1 cellular context compared by ENCODE assay signal in genomic region chr10:104231784-104232612, GRCh38.
TF ChIP-seq lines count a peak whose summit lies in the region.

Gene CFAP43 (minus strand): TSS chr10:104232364. CDS start chr10:104232246, 118 bp downstream.

TF ChIP-seq in HepG2, 621 proteins besides CTCF, POLR2A, EP300 and RAD21 (continued from another document and continues in another):
- TF ChIP-seq ZIK1 (CRISPR knock-in tag; IDR thresholded peaks at IDR 0.05; ENCODE audit: borderline replicate concordance, low read depth) (peak; percentile 83), ZNF101 (CRISPR knock-in tag; IDR thresholded peaks at IDR 0.05; ENCODE audit: borderline replicate concordance, low read depth) (no peak), RFXAP (CRISPR knock-in tag; IDR thresholded peaks at IDR 0.05; ENCODE audit: borderline replicate concordance) (peak; percentile 67; the same call in 1 of the 2 replicates), SMAD9 (CRISPR knock-in tag; IDR thresholded peaks at IDR 0.05) (no peak), ZNF510 (CRISPR knock-in tag; IDR thresholded peaks at IDR 0.05; ENCODE audit: low read depth) (no peak), ZNF143 (CRISPR knock-in tag; IDR thresholded peaks at IDR 0.05) (no peak), CBX5 (CRISPR knock-in tag; IDR thresholded peaks at IDR 0.05; ENCODE audit: borderline replicate concordance) (no peak; the same call in 1 of the 2 replicates), TCF7L2 (IDR thresholded peaks at IDR 0.05; ENCODE audit: low read depth, low read length) (no peak), WIZ (CRISPR knock-in tag; IDR thresholded peaks at IDR 0.05) (no peak), NFYC (CRISPR knock-in tag; IDR thresholded peaks at IDR 0.05) (peak; percentile 98), ZNF552 (CRISPR knock-in tag; IDR thresholded peaks at IDR 0.05; ENCODE audit: borderline replicate concordance) (no peak), CAMTA2 (CRISPR knock-in tag; IDR thresholded peaks at IDR 0.05; ENCODE audit: borderline replicate concordance) (no peak), TEAD2 (CRISPR knock-in tag; IDR thresholded peaks at IDR 0.05) (no peak), CREM (IDR thresholded peaks at IDR 0.05) (no peak), CREM (CRISPR knock-in tag; IDR thresholded peaks at IDR 0.05) (no peak), NFE2L1 (CRISPR knock-in tag; IDR thresholded peaks at IDR 0.05; ENCODE audit: borderline replicate concordance) (no peak), HDAC1 (CRISPR knock-in tag; IDR thresholded peaks at IDR 0.05) (peak; percentile 95), ZNF33A (CRISPR knock-in tag; IDR thresholded peaks at IDR 0.05; ENCODE audit: borderline replicate concordance) (no peak), TOPORS (CRISPR knock-in tag; IDR thresholded peaks at IDR 0.05) (peak; percentile 77; the same call in 1 of the 2 replicates), ZNF547 (CRISPR knock-in tag; IDR thresholded peaks at IDR 0.05) (peak; percentile 72), XRCC5 (optimal IDR thresholded peaks at IDR 0.05; ENCODE audit: low read length) (peak; percentile 48), KLF6 (CRISPR knock-in tag; IDR thresholded peaks at IDR 0.05) (0 out of 2 replicates have a peak, but pooled peaks have one; percentile 69), ZNF3 (CRISPR knock-in tag; IDR thresholded peaks at IDR 0.05) (no peak), ETV5 (CRISPR knock-in tag; IDR thresholded peaks at IDR 0.05; ENCODE audit: borderline replicate concordance) (peak; percentile 32; the same call in 1 of the 2 replicates), ZNF816 (CRISPR knock-in tag; IDR thresholded peaks at IDR 0.05; ENCODE audit: borderline replicate concordance) (no peak), BHLHE40 (IDR thresholded peaks at IDR 0.05; ENCODE audit: low read length) (no peak), ZFX (CRISPR knock-in tag; IDR thresholded peaks at IDR 0.05; ENCODE audit: low read depth) (peak; percentile 92), ZFP1 (CRISPR knock-in tag; IDR thresholded peaks at IDR 0.05) (no peak), ZNF672 (CRISPR knock-in tag; IDR thresholded peaks at IDR 0.05) (no peak), FOXC1 (CRISPR knock-in tag; IDR thresholded peaks at IDR 0.05; ENCODE audit: borderline replicate concordance) (0 out of 2 replicates have a peak, but pooled peaks have one; percentile 43), ZNF281 (CRISPR knock-in tag; IDR thresholded peaks at IDR 0.05; ENCODE audit: borderline replicate concordance) (no peak), RORA (CRISPR knock-in tag; IDR thresholded peaks at IDR 0.05) (no peak), DPF2 (CRISPR knock-in tag; IDR thresholded peaks at IDR 0.05; ENCODE audit: borderline replicate concordance, low read depth) (no peak), HNF4G (IDR thresholded peaks at IDR 0.05; ENCODE audit: borderline replicate concordance, low read depth, low read length) (no peak), HNF4G (CRISPR knock-in tag; IDR thresholded peaks at IDR 0.05; ENCODE audit: borderline replicate concordance, low read depth) (no peak), U2AF2 (IDR thresholded peaks at IDR 0.05; ENCODE audit: low read depth, low read length) (no peak), NR3C1 (CRISPR knock-in tag; IDR thresholded peaks at IDR 0.05) (no peak), ZC3H13 (CRISPR knock-in tag; IDR thresholded peaks at IDR 0.05) (peak; percentile 81), ZNF770 (CRISPR knock-in tag; IDR thresholded peaks at IDR 0.05) (no peak), ZNF431 (CRISPR knock-in tag; IDR thresholded peaks at IDR 0.05; ENCODE audit: borderline replicate concordance, low read depth) (no peak), ZNF34 (CRISPR knock-in tag; IDR thresholded peaks at IDR 0.05; ENCODE audit: borderline replicate concordance) (no peak), SP5 (CRISPR knock-in tag; IDR thresholded peaks at IDR 0.05; ENCODE audit: borderline replicate concordance, low read depth) (no peak; the same call in 1 of the 2 replicates), ESRRA (CRISPR knock-in tag; IDR thresholded peaks at IDR 0.05; ENCODE audit: low read depth) (0 out of 2 replicates have a peak, but pooled peaks have one; percentile 41), ZNF205 (CRISPR knock-in tag; IDR thresholded peaks at IDR 0.05) (0 out of 2 replicates have a peak, but pooled peaks have one; percentile 31), ATF4 (CRISPR knock-in tag; IDR thresholded peaks at IDR 0.05) (peak in 1 of 2 experiments; percentile 67; a peak in 1 of 4 replicates), KDM6A (CRISPR knock-in tag; IDR thresholded peaks at IDR 0.05; ENCODE audit: low read depth) (no peak), SRSF9 (IDR thresholded peaks at IDR 0.05; ENCODE audit: borderline replicate concordance, insufficient read depth, low read depth, low read length, poor library complexity, severe bottlenecking) (no peak), ATRX (CRISPR knock-in tag; IDR thresholded peaks at IDR 0.05; ENCODE audit: borderline replicate concordance) (no peak), SMAD1 (CRISPR knock-in tag; IDR thresholded peaks at IDR 0.05; ENCODE audit: borderline replicate concordance, low read depth) (peak; percentile 28; the same call in 1 of the 2 replicates), PRDM10 (CRISPR knock-in tag; IDR thresholded peaks at IDR 0.05; ENCODE audit: low read depth) (no peak), MAFK (conservative IDR thresholded peaks at IDR 0.05 in 1 of 2, IDR thresholded peaks at IDR 0.05 in 1 of 2; ENCODE audit: low read length in 2 of 2) (no peak), ZNF230 (CRISPR knock-in tag; IDR thresholded peaks at IDR 0.05) (peak; percentile 86; the same call in 1 of the 2 replicates)
- TF ChIP-seq, protein P1, sequence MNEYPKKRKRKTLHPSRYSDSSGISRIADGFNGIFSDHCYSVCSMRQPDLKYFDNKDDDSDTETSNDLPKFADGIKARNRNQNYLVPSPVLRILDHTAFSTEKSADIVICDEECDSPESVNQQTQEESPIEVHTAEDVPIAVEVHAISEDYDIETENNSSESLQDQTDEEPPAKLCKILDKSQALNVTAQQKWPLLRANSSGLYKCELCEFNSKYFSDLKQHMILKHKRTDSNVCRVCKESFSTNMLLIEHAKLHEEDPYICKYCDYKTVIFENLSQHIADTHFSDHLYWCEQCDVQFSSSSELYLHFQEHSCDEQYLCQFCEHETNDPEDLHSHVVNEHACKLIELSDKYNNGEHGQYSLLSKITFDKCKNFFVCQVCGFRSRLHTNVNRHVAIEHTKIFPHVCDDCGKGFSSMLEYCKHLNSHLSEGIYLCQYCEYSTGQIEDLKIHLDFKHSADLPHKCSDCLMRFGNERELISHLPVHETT (CRISPR knock-in tag; conservative IDR thresholded peaks at IDR 0.05), result peak; percentile 61; the same call in 1 of the 2 replicates
- TF ChIP-seq, protein P2, sequence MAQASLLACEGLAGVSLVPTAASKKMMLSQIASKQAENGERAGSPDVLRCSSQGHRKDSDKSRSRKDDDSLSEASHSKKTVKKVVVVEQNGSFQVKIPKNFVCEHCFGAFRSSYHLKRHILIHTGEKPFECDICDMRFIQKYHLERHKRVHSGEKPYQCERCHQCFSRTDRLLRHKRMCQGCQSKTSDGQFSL (CRISPR knock-in tag; IDR thresholded peaks at IDR 0.05), result no peak
- TF ChIP-seq, protein P3, sequence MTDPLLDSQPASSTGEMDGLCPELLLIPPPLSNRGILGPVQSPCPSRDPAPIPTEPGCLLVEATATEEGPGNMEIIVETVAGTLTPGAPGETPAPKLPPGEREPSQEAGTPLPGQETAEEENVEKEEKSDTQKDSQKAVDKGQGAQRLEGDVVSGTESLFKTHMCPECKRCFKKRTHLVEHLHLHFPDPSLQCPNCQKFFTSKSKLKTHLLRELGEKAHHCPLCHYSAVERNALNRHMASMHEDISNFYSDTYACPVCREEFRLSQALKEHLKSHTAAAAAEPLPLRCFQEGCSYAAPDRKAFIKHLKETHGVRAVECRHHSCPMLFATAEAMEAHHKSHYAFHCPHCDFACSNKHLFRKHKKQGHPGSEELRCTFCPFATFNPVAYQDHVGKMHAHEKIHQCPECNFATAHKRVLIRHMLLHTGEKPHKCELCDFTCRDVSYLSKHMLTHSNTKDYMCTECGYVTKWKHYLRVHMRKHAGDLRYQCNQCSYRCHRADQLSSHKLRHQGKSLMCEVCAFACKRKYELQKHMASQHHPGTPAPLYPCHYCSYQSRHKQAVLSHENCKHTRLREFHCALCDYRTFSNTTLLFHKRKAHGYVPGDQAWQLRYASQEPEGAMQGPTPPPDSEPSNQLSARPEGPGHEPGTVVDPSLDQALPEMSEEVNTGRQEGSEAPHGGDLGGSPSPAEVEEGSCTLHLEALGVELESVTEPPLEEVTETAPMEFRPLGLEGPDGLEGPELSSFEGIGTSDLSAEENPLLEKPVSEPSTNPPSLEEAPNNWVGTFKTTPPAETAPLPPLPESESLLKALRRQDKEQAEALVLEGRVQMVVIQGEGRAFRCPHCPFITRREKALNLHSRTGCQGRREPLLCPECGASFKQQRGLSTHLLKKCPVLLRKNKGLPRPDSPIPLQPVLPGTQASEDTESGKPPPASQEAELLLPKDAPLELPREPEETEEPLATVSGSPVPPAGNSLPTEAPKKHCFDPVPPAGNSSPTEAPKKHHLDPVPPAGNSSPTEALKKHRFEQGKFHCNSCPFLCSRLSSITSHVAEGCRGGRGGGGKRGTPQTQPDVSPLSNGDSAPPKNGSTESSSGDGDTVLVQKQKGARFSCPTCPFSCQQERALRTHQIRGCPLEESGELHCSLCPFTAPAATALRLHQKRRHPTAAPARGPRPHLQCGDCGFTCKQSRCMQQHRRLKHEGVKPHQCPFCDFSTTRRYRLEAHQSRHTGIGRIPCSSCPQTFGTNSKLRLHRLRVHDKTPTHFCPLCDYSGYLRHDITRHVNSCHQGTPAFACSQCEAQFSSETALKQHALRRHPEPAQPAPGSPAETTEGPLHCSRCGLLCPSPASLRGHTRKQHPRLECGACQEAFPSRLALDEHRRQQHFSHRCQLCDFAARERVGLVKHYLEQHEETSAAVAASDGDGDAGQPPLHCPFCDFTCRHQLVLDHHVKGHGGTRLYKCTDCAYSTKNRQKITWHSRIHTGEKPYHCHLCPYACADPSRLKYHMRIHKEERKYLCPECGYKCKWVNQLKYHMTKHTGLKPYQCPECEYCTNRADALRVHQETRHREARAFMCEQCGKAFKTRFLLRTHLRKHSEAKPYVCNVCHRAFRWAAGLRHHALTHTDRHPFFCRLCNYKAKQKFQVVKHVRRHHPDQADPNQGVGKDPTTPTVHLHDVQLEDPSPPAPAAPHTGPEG (CRISPR knock-in tag; IDR thresholded peaks at IDR 0.05), result peak; percentile 66; the same call in 1 of the 2 replicates
